In genomic region chr6:143027058-143027457, GRCh38 we compare ENCODE assay signal across 8 cellular contexts. TPM values are rescaled to one million over a fixed set of nuclear protein-coding genes. Genes with fewer than 3 reads are reported as not detected.
DNase-seq lines count a peak whose midpoint lies in the region; ATAC-seq, FAIRE-seq and TF ChIP-seq lines count a peak whose summit lies in the region.

No MANE protein-coding gene starts in this region.

- BruUV-seq in GM12878 (replicated peaks; lab: Mats Ljungman, UMichigan), result no TSS peak

- H3K79me2 ChIP-seq in GM12878 (ENCODE audit: control insufficient read depth, insufficient read depth, low read length), result no peaks in the 10 kb centered on the region

- no peak for TF ChIP-seq EP300 in GM12878 (IDR thresholded peaks at IDR 0.05; ENCODE audit: borderline replicate concordance in 1 of 2, control insufficient read depth in 1 of 2, low read depth in 2 of 2, low read length in 2 of 2)

- peak; percentile 50 to 54 (median 50); a peak in 5 of 6 replicates for TF ChIP-seq CTCF in GM12878 (IDR thresholded peaks at IDR 0.05 in 2 of 3, conservative IDR thresholded peaks at IDR 0.05 in 1 of 3; ENCODE audit: control insufficient read depth in 2 of 3, extremely low read depth in 1 of 3, insufficient read depth in 1 of 3, low read depth in 3 of 3, low read length in 3 of 3)

- CTCF ChIA-PET in GM12878 (lab: Yijun Ruan, JAX), result interaction anchor here (0.6 to 2.7 kb wide), 47 partner anchors 8 to 553 kb away, joined by 3 to 61 read pairs (median 4); no protein-coding TSS in a partner anchor

- in situ Hi-C loops in GM12878 (cut with MboI), result no loop called here

- H3K4me1 ChIP-seq in GM12878 (ENCODE audit: control insufficient read depth, insufficient read depth, low read length), result no peaks in the 10 kb centered on the region

- H3K4me2 ChIP-seq in GM12878 (ENCODE audit: control insufficient read depth, insufficient read depth), result no peak overlapping the region

- 53% methylated on average over 5 of the region's 5 CpGs for WGBS in GM12878 (ENCODE audit: insufficient coverage, insufficient replicate concordance, low lambda C conversion rate, missing lambda C conversion rate)

- H3K27me3 ChIP-seq in GM12878 (replicated peaks in 1 of 2; ENCODE audit: control insufficient read depth in 2 of 2, insufficient read depth in 2 of 2, low read length in 1 of 2), result no peaks in the 10 kb centered on the region

- FAIRE-seq in GM12878 (lab: Jason Lieb, UNC), result peak; percentile 27

- RAD21 ChIA-PET in GM12878 (lab: Charles Lee; ENCODE audit: unreplicated experiment), result interaction anchor here (0.7 to 3.9 kb wide), 36 partner anchors 12 to 881 kb away, joined by 3 to 54 read pairs (median 4); partner anchors contain the start of gene NMBR

- no peaks in the 10 kb centered on the region for H3K36me3 ChIP-seq in GM12878 (ENCODE audit: control insufficient read depth in 2 of 2, insufficient read depth in 2 of 2, low read length in 1 of 2)

- peak; percentile 60 for TF ChIP-seq RAD21 in GM12878 (IDR thresholded peaks at IDR 0.05; ENCODE audit: insufficient read depth, low read depth, low read length)

- H2AFZ ChIP-seq in GM12878 (ENCODE audit: control insufficient read depth, low read depth, low read length), result no peak overlapping the region

- no peak for TF ChIP-seq POLR2A in GM12878 (IDR thresholded peaks at IDR 0.05; ENCODE audit: low read depth, low read length)

- no peak overlapping the region for H3K9ac ChIP-seq in GM12878 (ENCODE audit: control insufficient read depth, insufficient read depth, low read length)

- SMC1A ChIA-PET in GM12878 (lab: Charles Lee; ENCODE audit: uncharacterized antibody, unreplicated experiment), result interaction anchor here (0.7 to 7.3 kb wide), 36 partner anchors 13 to 555 kb away, joined by 3 to 123 read pairs (median 4); no protein-coding TSS in a partner anchor

- H3K9me3 ChIP-seq in GM12878 (replicated peaks; ENCODE audit: control insufficient read depth, insufficient read depth, low read length), result no peaks in the 10 kb centered on the region

- POLR2A ChIA-PET in GM12878 (lab: Charles Lee), result interaction anchor here (0.9 kb wide), 1 partner anchor 84 kb away, joined by 3 read pairs; no protein-coding TSS in a partner anchor

- intact Hi-C loops in GM12878 (cut with micrococcal nuclease; ENCODE audit: unreplicated experiment), result loop anchor here (1.0 kb wide), 2 partner anchors 281 to 334 kb away; no protein-coding TSS in a partner anchor

- H3K4me3 ChIP-seq in GM12878, result no peak overlapping the region

- peak; percentile 76 for ATAC-seq in GM12878

- H3K27ac ChIP-seq in GM12878 (ENCODE audit: control insufficient read depth, insufficient read depth), result no peak overlapping the region

- no peaks in the 10 kb centered on the region for H4K20me1 ChIP-seq in GM12878 (ENCODE audit: control insufficient read depth, insufficient read depth)

- DNase-seq in NCI-H82 (lab: John Stamatoyannopoulos, UW) (peak; percentile 60), NCI-H82 treated with DMSO at 0.1 percent for 48 hours (lab: John Stamatoyannopoulos, UW; ENCODE audit: unreplicated experiment) (no peak), T-helper 1 cell (peak; percentile 11 to 44 (median 28)), GM12878 (ENCODE audit: low read depth, low spot score) (no peak), kidney tubule cell (ENCODE audit: low spot score) (peak; percentile 26), GM03348 (ENCODE audit: low spot score) (no peak), cortex of kidney (lab: John Stamatoyannopoulos, UW) (no peak)
- peak; percentile 6 to 46 (median 27) for DNase-seq in stimulated activated CD4-positive, alpha-beta T cell treated with anti-CD3 and anti-CD28 coated beads, TNF-alpha, amount 100 ng/mL, for 24 hours (ENCODE audit: low read depth in 3 of 3)

TF ChIP-seq in GM12878, 131 proteins besides CTCF, POLR2A, EP300 and RAD21:
- peak; percentile 27; the same call in 1 of the 2 replicates for TF ChIP-seq YY1 (IDR thresholded peaks at IDR 0.05; ENCODE audit: low read depth, low read length)
- no peak for TF ChIP-seq HDAC2 (IDR thresholded peaks at IDR 0.05)
- TF ChIP-seq SMC3 (IDR thresholded peaks at IDR 0.05; ENCODE audit: borderline replicate concordance, low read length), result peak; percentile 73

RNA-seq across cellular contexts. Expression of gene AIG1, which starts 33.6 kb away (rescaled TPM):
- total RNA-seq in GM12878 (2013; cell fraction: nucleolus; rRNA removed), result 18.0 and 20.4 TPM in 2 replicates
- 36.4 and 38.9 TPM in 2 replicates for total RNA-seq in GM12878 (2014; rRNA removed)
- total RNA-seq in GM12878 (2014; rRNA removed; fragmentation: Illumina TruSeq; extraction: Trizol), result 39.0 and 40.8 TPM in 2 replicates
- total RNA-seq in GM12878 (2021), result 34.9 and 35.2 TPM in 2 replicates
- 16.7 TPM for polyA plus RNA-seq in GM12878 (2011; ENCODE audit: low read depth)
- polyA plus RNA-seq in GM12878 (2011; rRNA removed), result 21.2 and 27.0 TPM in 2 replicates
- 24.4 and 26.5 TPM in 2 replicates for polyA plus RNA-seq in GM12878 (2011; cell fraction: cytosol; rRNA removed)
- polyA plus RNA-seq in GM12878 (2011; cell fraction: nucleus; rRNA removed), result 13.4 and 14.7 TPM in 2 replicates
- 22.0 and 22.3 TPM in 2 replicates for polyA plus RNA-seq in GM12878 (2012)
- 46.2 and 50.5 TPM in 2 replicates for polyA plus RNA-seq in GM12878 (2014; fragmentation: Illumina TruSeq; extraction: Trizol)
- polyA plus RNA-seq in GM12878 (2014; fragmentation: Nextera tagmentation; extraction: Ambion mirVana), result 10 to 100 TPM; 66.4 to 74.5 TPM
- polyA plus RNA-seq in GM12878 (2014; rRNA removed), result 31.7 and 36.4 TPM in 2 replicates
- polyA plus RNA-seq in GM12878 (2016; fragmentation: Nextera tagmentation; extraction: Ambion mirVana), result 10 to 100 TPM; 32.1 to 33.5 TPM
- polyA minus RNA-seq in GM12878 (2011; rRNA and poly(A)+ RNA removed), result 12.1 and 13.1 TPM in 2 replicates
- polyA minus RNA-seq in GM12878 (2011; cell fraction: cytosol; rRNA and poly(A)+ RNA removed), result 4.3 and 6.0 TPM in 2 replicates
- 11.8 and 13.4 TPM in 2 replicates for polyA minus RNA-seq in GM12878 (2011; cell fraction: nucleus; rRNA and poly(A)+ RNA removed)

Comparison
In these comparisons a context has a peak if more than half of its experiments do, and no peak if none do; other contexts are left out.
1. DNase-seq: peak in NCI-H82 (single experiment), T-helper 1 cell (5 of 5), kidney tubule cell (single experiment) and stimulated activated CD4-positive, alpha-beta T cell treated with anti-CD3 and anti-CD28 coated beads, TNF-alpha, amount 100 ng/mL, for 24 hours (3 of 3); none in NCI-H82 treated with DMSO at 0.1 percent for 48 hours (single experiment), GM12878 (single experiment), GM03348 (single experiment) and cortex of kidney (single experiment).